Comparison of ENCODE assay signal across 23 cellular contexts in the genomic region with DNA sequence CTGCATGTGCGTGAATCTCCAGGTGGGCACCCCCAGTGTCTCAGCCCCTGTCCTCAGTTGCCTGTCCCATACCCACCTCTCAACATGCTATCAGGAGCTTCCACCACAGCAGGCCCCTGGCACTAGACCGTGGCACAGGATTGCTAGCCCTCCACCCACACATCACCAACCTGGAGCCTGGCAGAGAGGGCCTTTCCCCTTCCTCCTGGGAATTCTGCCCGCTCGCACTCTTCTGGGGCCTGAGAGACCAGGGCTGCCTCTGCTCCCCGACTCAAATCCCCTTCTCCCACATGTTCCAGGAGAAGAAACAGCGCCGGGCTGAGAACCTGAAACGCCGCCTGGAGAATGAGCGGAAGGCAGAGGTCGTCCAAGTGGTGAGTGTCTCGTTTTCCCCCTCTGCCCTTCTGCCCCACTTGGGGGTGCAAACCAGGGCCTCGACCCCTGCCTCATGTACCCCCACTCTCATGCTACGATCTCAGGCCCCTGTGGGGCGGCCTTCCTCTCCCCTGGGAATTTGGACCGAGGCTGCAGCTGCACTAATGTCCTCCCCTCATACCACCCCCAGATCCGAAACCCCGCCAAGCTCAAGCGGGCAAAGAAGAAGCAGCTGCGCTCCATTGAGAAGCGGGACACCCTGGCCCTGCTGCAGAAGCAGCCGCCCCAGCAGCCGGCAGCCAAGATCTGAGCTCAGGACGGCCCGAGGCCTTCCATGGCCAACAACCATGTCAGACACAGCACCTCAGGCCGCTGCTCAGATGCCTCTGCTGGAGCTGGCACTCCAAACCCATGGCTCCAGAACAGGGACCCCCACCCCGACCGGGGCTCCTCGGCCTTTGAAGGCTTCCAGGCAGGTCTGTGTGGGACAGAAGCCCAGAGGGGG. TPM values are rescaled to one million over a fixed set of nuclear protein-coding genes. Genes with fewer than 3 reads are reported as not detected.
DNase-seq lines count a peak whose midpoint lies in the region; ATAC-seq, FAIRE-seq and TF ChIP-seq lines count a peak whose summit lies in the region.
"Had no signal": no experiment of that assay in that cellular context is flagged by ENCODE, and none has a peak within 500 bp of the region (broad histone marks: within the 10 kb centered on the region; RNA-seq: fewer than 3 reads in every experiment).

No MANE protein-coding gene starts in this region.

- H4K20me1 ChIP-seq in HepG2 (ENCODE audit: insufficient read depth, low read length) = peaks cover 12% of the 10 kb centered on the region; the same call in 1 of the 2 replicates
- H4K20me1 ChIP-seq in astrocyte (ENCODE audit: insufficient read depth, low read length) = peaks cover 22% of the 10 kb centered on the region

- BruUV-seq in HepG2 (replicated peaks; lab: Mats Ljungman, UMichigan) (no TSS peak), Calu3 (replicated peaks; lab: Mats Ljungman, UMichigan) (no TSS peak)

- TF ChIP-seq EP300 in HepG2 (IDR thresholded peaks at IDR 0.05; ENCODE audit: low read depth in 2 of 2, low read length in 2 of 2) = no peak
- TF ChIP-seq EP300 in HepG2 (CRISPR knock-in tag; IDR thresholded peaks at IDR 0.05; ENCODE audit: borderline replicate concordance) = no peak

- H3K36me3 ChIP-seq in HepG2 (replicated peaks in 1 of 2; ENCODE audit: control insufficient read depth in 1 of 2, insufficient read depth in 2 of 2, low read length in 2 of 2) (peaks cover 29 to 54% of the 10 kb centered on the region in 2 experiments; a peak in 4 of 5 replicates), right lobe of liver (peaks cover 0 to 3% (median 0%) of the 10 kb centered on the region in 4 donors), astrocyte (ENCODE audit: insufficient read depth, low read length) (peaks cover 8% of the 10 kb centered on the region), parathyroid adenoma (ENCODE audit: control insufficient read depth, insufficient read depth, low read length) (no peaks in the 10 kb centered on the region)

- H2AFZ ChIP-seq in HepG2 (ENCODE audit: low read length) = no peak overlapping the region
- H2AFZ ChIP-seq in astrocyte (ENCODE audit: low read depth, low read length) = no peak overlapping the region
- no peak overlapping the region for H2AFZ ChIP-seq in parathyroid adenoma
- H2AFZ ChIP-seq: GM23338 had no signal

- POLR2A ChIA-PET in HepG2 (lab: Yijun Ruan, JAX) = interaction anchor here (1.2 kb wide), 1 partner anchor 64 kb away, joined by 3 read pairs; the partner anchor contains the start of gene TMEM109

- H3K27ac Mint-ChIP-seq in astrocyte (ENCODE audit: unreplicated experiment) (peak overlapping the region; percentile 41), Calu3 (ENCODE audit: unreplicated experiment) (no peak overlapping the region)
- H3K27ac Mint-ChIP-seq: B cell; CD4-positive, alpha-beta T cell; GM23338; HFFc6 had no signal

- no peaks in the 10 kb centered on the region for H3K9me3 ChIP-seq in HepG2 (ENCODE audit: low read length)
- no peaks in the 10 kb centered on the region for H3K9me3 ChIP-seq in right lobe of liver
- no peaks in the 10 kb centered on the region for H3K9me3 ChIP-seq in astrocyte (ENCODE audit: insufficient read depth, low read depth, low read length)
- H3K9me3 ChIP-seq in parathyroid adenoma (ENCODE audit: control insufficient read depth, low read length) = no peaks in the 10 kb centered on the region
- H3K9me3 ChIP-seq: HAP-1 had no signal

- H3K4me2 ChIP-seq in HepG2 (ENCODE audit: low read depth, low read length) (no peak overlapping the region), astrocyte (ENCODE audit: low read length) (no peak overlapping the region), parathyroid adenoma (ENCODE audit: low read length) (no peak overlapping the region)
- H3K4me2 ChIP-seq: GM23338 had no signal

- H3K9me3 Mint-ChIP-seq in astrocyte (ENCODE audit: unreplicated experiment) (no peaks in the 10 kb centered on the region), Calu3 (ENCODE audit: low read depth, unreplicated experiment) (no peaks in the 10 kb centered on the region)
- H3K9me3 Mint-ChIP-seq: CD4-positive, alpha-beta T cell; CD8-positive, alpha-beta memory T cell; GM23338; HFFc6 had no signal

- in situ Hi-C loops in HepG2 (cut with HindIII; ENCODE audit: extremely low pct_ligation_motif_present, low pct_unique_long_range_greater_than_20kb) = no loop called here

- H3K36me3 Mint-ChIP-seq in astrocyte (ENCODE audit: low read depth, unreplicated experiment) = peaks cover 26% of the 10 kb centered on the region
- H3K36me3 Mint-ChIP-seq in Calu3 (ENCODE audit: insufficient read depth, unreplicated experiment) = peaks cover 58% of the 10 kb centered on the region

- H3K27me3 ChIP-seq in HepG2 (ENCODE audit: control insufficient read depth in 1 of 2, insufficient read depth in 2 of 2, low read length in 2 of 2) = no peaks in the 10 kb centered on the region
- no peaks in the 10 kb centered on the region for H3K27me3 ChIP-seq in right lobe of liver
- no peaks in the 10 kb centered on the region for H3K27me3 ChIP-seq in astrocyte (ENCODE audit: insufficient read depth, low read length)
- H3K27me3 ChIP-seq in parathyroid adenoma (ENCODE audit: control insufficient read depth, insufficient read depth, low read length) = no peaks in the 10 kb centered on the region
- H3K27me3 ChIP-seq: BLaER1 treated with 17β-estradiol and CSF1 and Interleukin-3, amounts not matched to agents 10 nM and 100 nM had no signal

- H3K79me2 ChIP-seq in HepG2 (ENCODE audit: insufficient read depth, low read length) (peaks cover 21% of the 10 kb centered on the region), astrocyte (ENCODE audit: insufficient read depth, low read length) (peaks cover 17% of the 10 kb centered on the region), parathyroid adenoma (peaks cover 24% of the 10 kb centered on the region)

- TF ChIP-seq RAD21 in HepG2 (CRISPR knock-in tag; IDR thresholded peaks at IDR 0.05) = no peak

- intact Hi-C loops in HepG2 (cut with micrococcal nuclease; ENCODE audit: unreplicated experiment) = no loop called here
- intact Hi-C loops in right lobe of liver (cut with DNase I) = loop anchor here in 1 of 2 donors (5.0 kb wide), 1 partner anchor 52 kb away; no protein-coding TSS in a partner anchor
- intact Hi-C loops in Calu3 (cut with micrococcal nuclease; ENCODE audit: unreplicated experiment) = no loop called here

- H3K4me1 Mint-ChIP-seq in astrocyte (ENCODE audit: low read depth, unreplicated experiment) (peaks cover 5% of the 10 kb centered on the region), Calu3 (ENCODE audit: low read depth, unreplicated experiment) (peaks cover 17% of the 10 kb centered on the region)

- H3K27me3 Mint-ChIP-seq in astrocyte (ENCODE audit: low read depth, unreplicated experiment) = peaks cover 4% of the 10 kb centered on the region
- H3K27me3 Mint-ChIP-seq in Calu3 (ENCODE audit: unreplicated experiment) = peaks cover 6% of the 10 kb centered on the region
- H3K27me3 Mint-ChIP-seq: B cell; CD4-positive, alpha-beta T cell; CD8-positive, alpha-beta memory T cell had no signal

- FAIRE-seq in HepG2 (lab: Jason Lieb, UNC) (no peak), astrocyte (lab: Jason Lieb, UNC) (no peak), H54 (lab: Jason Lieb, UNC) (no peak)
- FAIRE-seq: A204.1, GM12891, GM18507 had no signal

- WGBS in HepG2 (ENCODE audit: low lambda C conversion rate) = 98% methylated on average over 26 of the region's 29 CpGs
- WGBS in right lobe of liver (ENCODE audit: insufficient coverage, low coverage, low lambda C conversion rate, missing lambda C conversion rate) = 96% methylated on average over 4 of the region's 29 CpGs

- DNase-seq in HepG2 (ENCODE audit: low spot score) = no peak
- DNase-seq in right lobe of liver = no peak
- no peak for DNase-seq in astrocyte (ENCODE audit: low read depth)
- DNase-seq in H54 (ENCODE audit: insufficient read length, low spot score) = no peak
- DNase-seq in Calu3 = no peak
- DNase-seq: CD4-positive, alpha-beta T cell; CD8-positive, alpha-beta memory T cell; DMS53; DMS79 treated with DMSO at 0.1 percent for 48 hours; GF-D8; HFFc6 had no signal

- H3K4me1 ChIP-seq in HepG2 (ENCODE audit: insufficient read depth, low read length) (peaks cover 28% of the 10 kb centered on the region), right lobe of liver (peaks cover 0 to 5% (median 0%) of the 10 kb centered on the region in 4 donors), astrocyte (ENCODE audit: insufficient read depth, low read length) (no peaks in the 10 kb centered on the region), parathyroid adenoma (peaks cover 15% of the 10 kb centered on the region)

- H3K4me3 Mint-ChIP-seq in astrocyte (ENCODE audit: unreplicated experiment) = no peak overlapping the region
- no peak overlapping the region for H3K4me3 Mint-ChIP-seq in Calu3 (ENCODE audit: low read depth, unreplicated experiment)
- H3K4me3 Mint-ChIP-seq: B cell; CD14-positive monocyte; CD4-positive, alpha-beta T cell; CD8-positive, alpha-beta memory T cell; GM23338; HFFc6 had no signal

- no peak overlapping the region for H3K4me3 ChIP-seq in HepG2 (replicated peaks in 1 of 3; ENCODE audit: insufficient read depth in 1 of 3, low read depth in 2 of 3, low read length in 3 of 3)
- H3K4me3 ChIP-seq in right lobe of liver = no peak overlapping the region
- no peak overlapping the region for H3K4me3 ChIP-seq in astrocyte (ENCODE audit: insufficient read depth, low read depth, low read length)
- no peak overlapping the region for H3K4me3 ChIP-seq in parathyroid adenoma (ENCODE audit: low read depth, low read length)
- H3K4me3 ChIP-seq: BLaER1 treated with 17β-estradiol and CSF1 and Interleukin-3, amounts not matched to agents 10 nM and 100 nM; GM23338; HAP-1 had no signal

- TF ChIP-seq CTCF in HepG2 (CRISPR knock-in tag; IDR thresholded peaks at IDR 0.05) (no peak), right lobe of liver (IDR thresholded peaks at IDR 0.05) (no peak), astrocyte (IDR thresholded peaks at IDR 0.05; ENCODE audit: insufficient read depth, low read depth, low read length) (no peak), parathyroid adenoma (IDR thresholded peaks at IDR 0.05) (no peak), Calu3 (IDR thresholded peaks at IDR 0.05; ENCODE audit: unreplicated experiment) (no peak)

- H3K27ac ChIP-seq in HepG2 (ENCODE audit: extremely low read length, insufficient read depth, low read length) (no peak overlapping the region), right lobe of liver (no peak overlapping the region), astrocyte (ENCODE audit: low read depth, low read length) (no peak overlapping the region), parathyroid adenoma (peak overlapping the region; percentile 100)

- no peak for ATAC-seq in HepG2
- no peak for ATAC-seq in right lobe of liver
- ATAC-seq: GM23338 had no signal

- CTCF ChIA-PET in HepG2 (lab: Yijun Ruan, JAX; ENCODE audit: low intra/inter-chr PET ratio, low total read pairs) = no interaction called here
- CTCF ChIA-PET in Calu3 (lab: Charles Lee) = interaction anchor here (0.5 kb wide), 1 partner anchor 212 kb away, joined by 5 read pairs; no protein-coding TSS in a partner anchor

- no peak overlapping the region for H3K9ac ChIP-seq in HepG2 (ENCODE audit: insufficient read depth, low read depth, low read length)
- H3K9ac ChIP-seq in astrocyte (ENCODE audit: low read length) = no peak overlapping the region
- H3K9ac ChIP-seq in parathyroid adenoma = peak overlapping the region; percentile 99

- TF ChIP-seq POLR2A in HepG2 (IDR thresholded peaks at IDR 0.05; ENCODE audit: insufficient read depth in 1 of 2, low read depth in 2 of 2, low read length in 2 of 2) (no peak), right lobe of liver (IDR thresholded peaks at IDR 0.05) (no peak), H54 (IDR thresholded peaks at IDR 0.05; ENCODE audit: low read depth, low read length) (no peak)

RNA-seq across cellular contexts. Expression of gene PTGDR2, which starts 5.9 kb away (rescaled TPM):
- total RNA-seq in HepG2 (2016; rRNA removed; fragmentation: Illumina TruSeq; extraction: Trizol) (1.0 and 2.5 TPM in 2 replicates), right lobe of liver (under 1 TPM in 5 of 6 experiments, not detected in 1; 0.07 to 0.18 (median 0.12) TPM), astrocyte (not detected in 2 replicates), Calu3 (2022) (0.29 and 0.31 TPM in 2 replicates)
- total RNA-seq in HepG2 (2016; cell fraction: cytosol; rRNA removed; fragmentation: Illumina TruSeq; extraction: Trizol; ENCODE audit: low read depth) = 0.40 and 0.53 TPM in 2 replicates
- 1.1 and 2.4 TPM in 2 replicates for total RNA-seq in HepG2 (2016; cell fraction: insoluble cytoplasmic fraction; rRNA removed; fragmentation: Illumina TruSeq; extraction: Trizol)
- total RNA-seq in HepG2 (2016; cell fraction: membrane; rRNA removed; fragmentation: Illumina TruSeq; extraction: Trizol) = 1.1 and 1.3 TPM in 2 replicates
- 1.8 and 2.0 TPM in 2 replicates for total RNA-seq in HepG2 (2016; cell fraction: nucleus; rRNA removed; fragmentation: Illumina TruSeq; extraction: Trizol)
- 1.9 and 2.1 TPM in 2 replicates for polyA plus RNA-seq in HepG2 (2011; rRNA removed)
- 1.9 and 2.2 TPM in 2 replicates for polyA plus RNA-seq in HepG2 (2011; cell fraction: cytosol; rRNA removed)
- polyA plus RNA-seq in HepG2 (2011; cell fraction: nucleus; rRNA removed) = 1.7 and 1.8 TPM in 2 replicates
- polyA plus RNA-seq in HepG2 (2012) = 1.7 and 2.1 TPM in 2 replicates
- polyA plus RNA-seq in HepG2 (2016; cell fraction: cytosol; fragmentation: Illumina TruSeq; extraction: Trizol; ENCODE audit: low read depth) = 0.24 and 0.38 TPM in 2 replicates
- polyA plus RNA-seq in HepG2 (2016; cell fraction: insoluble cytoplasmic fraction; fragmentation: Illumina TruSeq; extraction: Trizol; ENCODE audit: low read depth) = 1.1 and 1.2 TPM in 2 replicates
- polyA plus RNA-seq in HepG2 (2016; cell fraction: membrane; fragmentation: Illumina TruSeq; extraction: Trizol; ENCODE audit: low read depth) = 0.70 and 0.73 TPM in 2 replicates
- 2.8 and 3.2 TPM in 2 replicates for polyA plus RNA-seq in HepG2 (2016; cell fraction: nucleus; fragmentation: Illumina TruSeq; extraction: Trizol; ENCODE audit: insufficient read depth, low read depth)
- 9.7 TPM in 1 of 2 replicates, not detected in the other for polyA minus RNA-seq in HepG2 (2011; rRNA and poly(A)+ RNA removed; ENCODE audit: low replicate concordance)
- polyA minus RNA-seq in HepG2 (2011; cell fraction: cytosol; rRNA and poly(A)+ RNA removed) = 2.4 and 3.0 TPM in 2 replicates
- 0.64 and 0.99 TPM in 2 replicates for polyA minus RNA-seq in HepG2 (2011; cell fraction: nucleus; rRNA and poly(A)+ RNA removed)
- total RNA-seq: B cell, G401, H4, HFFc6 had no signal

RNA-seq across cellular contexts. Expression of gene CCDC86, which starts 8.0 kb away (rescaled TPM):
- total RNA-seq in HepG2 (2016; rRNA removed; fragmentation: Illumina TruSeq; extraction: Trizol) (37.6 and 46.6 TPM in 2 replicates), right lobe of liver (10 to 100 TPM in 2 of 6 experiments, 1 to 10 TPM in 4; 4.9 to 17.8 (median 8.6) TPM), astrocyte (42.3 and 51.4 TPM in 2 replicates), Calu3 (2022) (51.5 and 58.2 TPM in 2 replicates)
- total RNA-seq in HepG2 (2016; cell fraction: cytosol; rRNA removed; fragmentation: Illumina TruSeq; extraction: Trizol; ENCODE audit: low read depth) = 9.1 and 11.2 TPM in 2 replicates
- 39.4 and 39.7 TPM in 2 replicates for total RNA-seq in HepG2 (2016; cell fraction: insoluble cytoplasmic fraction; rRNA removed; fragmentation: Illumina TruSeq; extraction: Trizol)
- total RNA-seq in HepG2 (2016; cell fraction: membrane; rRNA removed; fragmentation: Illumina TruSeq; extraction: Trizol) = 22.6 and 23.6 TPM in 2 replicates
- 28.6 and 33.4 TPM in 2 replicates for total RNA-seq in HepG2 (2016; cell fraction: nucleus; rRNA removed; fragmentation: Illumina TruSeq; extraction: Trizol)
- polyA plus RNA-seq in HepG2 (2011; rRNA removed) = 33.8 and 34.4 TPM in 2 replicates
- 20.2 and 30.1 TPM in 2 replicates for polyA plus RNA-seq in HepG2 (2011; cell fraction: cytosol; rRNA removed)
- polyA plus RNA-seq in HepG2 (2011; cell fraction: nucleus; rRNA removed) = 36.2 and 51.2 TPM in 2 replicates
- 25.4 and 41.0 TPM in 2 replicates for polyA plus RNA-seq in HepG2 (2012)
- 24.5 and 27.7 TPM in 2 replicates for polyA plus RNA-seq in HepG2 (2016; cell fraction: cytosol; fragmentation: Illumina TruSeq; extraction: Trizol; ENCODE audit: low read depth)
- polyA plus RNA-seq in HepG2 (2016; cell fraction: insoluble cytoplasmic fraction; fragmentation: Illumina TruSeq; extraction: Trizol; ENCODE audit: low read depth) = 95.3 and 116 TPM in 2 replicates
- polyA plus RNA-seq in HepG2 (2016; cell fraction: membrane; fragmentation: Illumina TruSeq; extraction: Trizol; ENCODE audit: low read depth) = 36.9 and 39.7 TPM in 2 replicates
- polyA plus RNA-seq in HepG2 (2016; cell fraction: nucleus; fragmentation: Illumina TruSeq; extraction: Trizol; ENCODE audit: insufficient read depth, low read depth) = 84.0 and 92.6 TPM in 2 replicates
- polyA minus RNA-seq in HepG2 (2011; rRNA and poly(A)+ RNA removed; ENCODE audit: low replicate concordance) = 28.0 and 49.7 TPM in 2 replicates
- polyA minus RNA-seq in HepG2 (2011; cell fraction: cytosol; rRNA and poly(A)+ RNA removed) = 12.4 and 17.5 TPM in 2 replicates
- polyA minus RNA-seq in HepG2 (2011; cell fraction: nucleus; rRNA and poly(A)+ RNA removed) = 11.7 and 14.2 TPM in 2 replicates

RNA-seq across cellular contexts. Expression of gene ZP1, which starts 17.5 kb away (rescaled TPM):
- total RNA-seq in HepG2 (2016; rRNA removed; fragmentation: Illumina TruSeq; extraction: Trizol) (not detected in 2 replicates), right lobe of liver (not detected), astrocyte (0.43 TPM in 1 of 2 replicates, not detected in the other), Calu3 (2022) (not detected in 2 replicates)
- total RNA-seq in HepG2 (2016; cell fraction: cytosol; rRNA removed; fragmentation: Illumina TruSeq; extraction: Trizol; ENCODE audit: low read depth) = not detected in 2 replicates
- total RNA-seq in HepG2 (2016; cell fraction: insoluble cytoplasmic fraction; rRNA removed; fragmentation: Illumina TruSeq; extraction: Trizol) = not detected in 2 replicates
- not detected in 2 replicates for total RNA-seq in HepG2 (2016; cell fraction: membrane; rRNA removed; fragmentation: Illumina TruSeq; extraction: Trizol)
- total RNA-seq in HepG2 (2016; cell fraction: nucleus; rRNA removed; fragmentation: Illumina TruSeq; extraction: Trizol) = not detected in 2 replicates
- 0.16 and 0.26 TPM in 2 replicates for polyA plus RNA-seq in HepG2 (2011; rRNA removed)
- 0.05 and 0.25 TPM in 2 replicates for polyA plus RNA-seq in HepG2 (2011; cell fraction: cytosol; rRNA removed)
- polyA plus RNA-seq in HepG2 (2011; cell fraction: nucleus; rRNA removed) = 0.82 and 1.1 TPM in 2 replicates
- not detected in 2 replicates for polyA plus RNA-seq in HepG2 (2012)
- not detected in 2 replicates for polyA plus RNA-seq in HepG2 (2016; cell fraction: cytosol; fragmentation: Illumina TruSeq; extraction: Trizol; ENCODE audit: low read depth)
- polyA plus RNA-seq in HepG2 (2016; cell fraction: insoluble cytoplasmic fraction; fragmentation: Illumina TruSeq; extraction: Trizol; ENCODE audit: low read depth) = not detected in 2 replicates
- polyA plus RNA-seq in HepG2 (2016; cell fraction: membrane; fragmentation: Illumina TruSeq; extraction: Trizol; ENCODE audit: low read depth) = not detected in 2 replicates
- not detected in 2 replicates for polyA plus RNA-seq in HepG2 (2016; cell fraction: nucleus; fragmentation: Illumina TruSeq; extraction: Trizol; ENCODE audit: insufficient read depth, low read depth)
- polyA minus RNA-seq in HepG2 (2011; rRNA and poly(A)+ RNA removed; ENCODE audit: low replicate concordance) = not detected in 2 replicates
- not detected in 2 replicates for polyA minus RNA-seq in HepG2 (2011; cell fraction: cytosol; rRNA and poly(A)+ RNA removed)
- polyA minus RNA-seq in HepG2 (2011; cell fraction: nucleus; rRNA and poly(A)+ RNA removed) = not detected in 2 replicates
- total RNA-seq: B cell; CD8-positive, alpha-beta memory T cell; Daoy; G401; GM23338 had no signal
- polyA plus RNA-seq: GM23338 had no signal

RNA-seq across cellular contexts. Expression of gene PRPF19, which starts 56.5 kb away (rescaled TPM):
- total RNA-seq in HepG2 (2016; rRNA removed; fragmentation: Illumina TruSeq; extraction: Trizol) (91.1 and 115 TPM in 2 replicates), right lobe of liver (10 to 100 TPM; 45.5 to 82.6 (median 48.3) TPM), astrocyte (58.4 and 61.9 TPM in 2 replicates), Calu3 (2022) (128 and 129 TPM in 2 replicates)
- total RNA-seq in HepG2 (2016; cell fraction: cytosol; rRNA removed; fragmentation: Illumina TruSeq; extraction: Trizol; ENCODE audit: low read depth) = 16.1 and 16.4 TPM in 2 replicates
- 93.5 and 104 TPM in 2 replicates for total RNA-seq in HepG2 (2016; cell fraction: insoluble cytoplasmic fraction; rRNA removed; fragmentation: Illumina TruSeq; extraction: Trizol)
- total RNA-seq in HepG2 (2016; cell fraction: membrane; rRNA removed; fragmentation: Illumina TruSeq; extraction: Trizol) = 37.9 and 40.5 TPM in 2 replicates
- 52.4 and 56.0 TPM in 2 replicates for total RNA-seq in HepG2 (2016; cell fraction: nucleus; rRNA removed; fragmentation: Illumina TruSeq; extraction: Trizol)
- 25.0 and 27.4 TPM in 2 replicates for polyA plus RNA-seq in HepG2 (2011; rRNA removed)
- 19.8 and 29.8 TPM in 2 replicates for polyA plus RNA-seq in HepG2 (2011; cell fraction: cytosol; rRNA removed)
- polyA plus RNA-seq in HepG2 (2011; cell fraction: nucleus; rRNA removed) = 32.6 and 32.8 TPM in 2 replicates
- polyA plus RNA-seq in HepG2 (2012) = 56.0 and 62.2 TPM in 2 replicates
- polyA plus RNA-seq in HepG2 (2016; cell fraction: cytosol; fragmentation: Illumina TruSeq; extraction: Trizol; ENCODE audit: low read depth) = 14.7 and 16.9 TPM in 2 replicates
- 125 and 138 TPM in 2 replicates for polyA plus RNA-seq in HepG2 (2016; cell fraction: insoluble cytoplasmic fraction; fragmentation: Illumina TruSeq; extraction: Trizol; ENCODE audit: low read depth)
- 33.6 and 36.5 TPM in 2 replicates for polyA plus RNA-seq in HepG2 (2016; cell fraction: membrane; fragmentation: Illumina TruSeq; extraction: Trizol; ENCODE audit: low read depth)
- polyA plus RNA-seq in HepG2 (2016; cell fraction: nucleus; fragmentation: Illumina TruSeq; extraction: Trizol; ENCODE audit: insufficient read depth, low read depth) = 76.8 and 76.9 TPM in 2 replicates
- polyA minus RNA-seq in HepG2 (2011; rRNA and poly(A)+ RNA removed; ENCODE audit: low replicate concordance) = 52.3 and 71.1 TPM in 2 replicates
- polyA minus RNA-seq in HepG2 (2011; cell fraction: cytosol; rRNA and poly(A)+ RNA removed) = 22.3 and 28.6 TPM in 2 replicates
- polyA minus RNA-seq in HepG2 (2011; cell fraction: nucleus; rRNA and poly(A)+ RNA removed) = 33.5 and 39.2 TPM in 2 replicates
